In genomic region chr19:39448271-39448670, GRCh38 we compare ENCODE assay signal across 1 cellular context.
TF ChIP-seq lines count a peak whose summit lies in the region.

No MANE protein-coding gene starts in this region.

TF ChIP-seq in GM23338, 12 proteins besides CTCF, POLR2A, EP300 and RAD21 (continued from another document):
- TF ChIP-seq, protein P1, sequence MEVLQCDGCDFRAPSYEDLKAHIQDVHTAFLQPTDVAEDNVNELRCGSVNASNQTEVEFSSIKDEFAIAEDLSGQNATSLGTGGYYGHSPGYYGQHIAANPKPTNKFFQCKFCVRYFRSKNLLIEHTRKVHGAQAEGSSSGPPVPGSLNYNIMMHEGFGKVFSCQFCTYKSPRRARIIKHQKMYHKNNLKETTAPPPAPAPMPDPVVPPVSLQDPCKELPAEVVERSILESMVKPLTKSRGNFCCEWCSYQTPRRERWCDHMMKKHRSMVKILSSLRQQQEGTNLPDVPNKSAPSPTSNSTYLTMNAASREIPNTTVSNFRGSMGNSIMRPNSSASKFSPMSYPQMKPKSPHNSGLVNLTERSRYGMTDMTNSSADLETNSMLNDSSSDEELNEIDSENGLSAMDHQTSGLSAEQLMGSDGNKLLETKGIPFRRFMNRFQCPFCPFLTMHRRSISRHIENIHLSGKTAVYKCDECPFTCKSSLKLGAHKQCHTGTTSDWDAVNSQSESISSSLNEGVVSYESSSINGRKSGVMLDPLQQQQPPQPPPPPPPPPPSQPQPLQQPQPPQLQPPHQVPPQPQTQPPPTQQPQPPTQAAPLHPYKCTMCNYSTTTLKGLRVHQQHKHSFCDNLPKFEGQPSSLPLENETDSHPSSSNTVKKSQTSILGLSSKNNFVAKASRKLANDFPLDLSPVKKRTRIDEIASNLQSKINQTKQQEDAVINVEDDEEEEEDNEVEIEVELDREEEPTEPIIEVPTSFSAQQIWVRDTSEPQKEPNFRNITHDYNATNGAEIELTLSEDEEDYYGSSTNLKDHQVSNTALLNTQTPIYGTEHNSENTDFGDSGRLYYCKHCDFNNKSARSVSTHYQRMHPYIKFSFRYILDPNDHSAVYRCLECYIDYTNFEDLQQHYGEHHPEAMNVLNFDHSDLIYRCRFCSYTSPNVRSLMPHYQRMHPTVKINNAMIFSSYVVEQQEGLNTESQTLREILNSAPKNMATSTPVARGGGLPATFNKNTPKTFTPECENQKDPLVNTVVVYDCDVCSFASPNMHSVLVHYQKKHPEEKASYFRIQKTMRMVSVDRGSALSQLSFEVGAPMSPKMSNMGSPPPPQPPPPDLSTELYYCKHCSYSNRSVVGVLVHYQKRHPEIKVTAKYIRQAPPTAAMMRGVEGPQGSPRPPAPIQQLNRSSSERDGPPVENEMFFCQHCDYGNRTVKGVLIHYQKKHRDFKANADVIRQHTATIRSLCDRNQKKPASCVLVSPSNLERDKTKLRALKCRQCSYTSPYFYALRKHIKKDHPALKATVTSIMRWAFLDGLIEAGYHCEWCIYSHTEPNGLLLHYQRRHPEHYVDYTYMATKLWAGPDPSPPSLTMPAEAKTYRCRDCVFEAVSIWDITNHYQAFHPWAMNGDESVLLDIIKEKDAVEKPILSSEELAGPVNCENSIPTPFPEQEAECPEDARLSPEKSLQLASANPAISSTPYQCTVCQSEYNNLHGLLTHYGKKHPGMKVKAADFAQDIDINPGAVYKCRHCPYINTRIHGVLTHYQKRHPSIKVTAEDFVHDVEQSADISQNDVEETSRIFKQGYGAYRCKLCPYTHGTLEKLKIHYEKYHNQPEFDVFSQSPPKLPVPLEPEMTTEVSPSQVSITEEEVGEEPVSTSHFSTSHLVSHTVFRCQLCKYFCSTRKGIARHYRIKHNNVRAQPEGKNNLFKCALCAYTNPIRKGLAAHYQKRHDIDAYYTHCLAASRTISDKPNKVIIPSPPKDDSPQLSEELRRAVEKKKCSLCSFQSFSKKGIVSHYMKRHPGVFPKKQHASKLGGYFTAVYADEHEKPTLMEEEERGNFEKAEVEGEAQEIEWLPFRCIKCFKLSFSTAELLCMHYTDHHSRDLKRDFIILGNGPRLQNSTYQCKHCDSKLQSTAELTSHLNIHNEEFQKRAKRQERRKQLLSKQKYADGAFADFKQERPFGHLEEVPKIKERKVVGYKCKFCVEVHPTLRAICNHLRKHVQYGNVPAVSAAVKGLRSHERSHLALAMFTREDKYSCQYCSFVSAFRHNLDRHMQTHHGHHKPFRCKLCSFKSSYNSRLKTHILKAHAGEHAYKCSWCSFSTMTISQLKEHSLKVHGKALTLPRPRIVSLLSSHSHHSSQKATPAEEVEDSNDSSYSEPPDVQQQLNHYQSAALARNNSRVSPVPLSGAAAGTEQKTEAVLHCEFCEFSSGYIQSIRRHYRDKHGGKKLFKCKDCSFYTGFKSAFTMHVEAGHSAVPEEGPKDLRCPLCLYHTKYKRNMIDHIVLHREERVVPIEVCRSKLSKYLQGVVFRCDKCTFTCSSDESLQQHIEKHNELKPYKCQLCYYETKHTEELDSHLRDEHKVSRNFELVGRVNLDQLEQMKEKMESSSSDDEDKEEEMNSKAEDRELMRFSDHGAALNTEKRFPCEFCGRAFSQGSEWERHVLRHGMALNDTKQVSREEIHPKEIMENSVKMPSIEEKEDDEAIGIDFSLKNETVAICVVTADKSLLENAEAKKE (CRISPR knock-in tag; IDR thresholded peaks at IDR 0.05) = no peak
- TF ChIP-seq EZH2phosphoT487 (IDR thresholded peaks at IDR 0.05; ENCODE audit: unreplicated experiment) = no peak
- no peak for TF ChIP-seq EZH2 (IDR thresholded peaks at IDR 0.05; ENCODE audit: low read depth, unreplicated experiment)
- no peak for TF ChIP-seq JUNB (IDR thresholded peaks at IDR 0.05; ENCODE audit: unreplicated experiment)
- no peak for TF ChIP-seq ZNF114 (CRISPR knock-in tag; IDR thresholded peaks at IDR 0.05)
- TF ChIP-seq, protein P2, sequence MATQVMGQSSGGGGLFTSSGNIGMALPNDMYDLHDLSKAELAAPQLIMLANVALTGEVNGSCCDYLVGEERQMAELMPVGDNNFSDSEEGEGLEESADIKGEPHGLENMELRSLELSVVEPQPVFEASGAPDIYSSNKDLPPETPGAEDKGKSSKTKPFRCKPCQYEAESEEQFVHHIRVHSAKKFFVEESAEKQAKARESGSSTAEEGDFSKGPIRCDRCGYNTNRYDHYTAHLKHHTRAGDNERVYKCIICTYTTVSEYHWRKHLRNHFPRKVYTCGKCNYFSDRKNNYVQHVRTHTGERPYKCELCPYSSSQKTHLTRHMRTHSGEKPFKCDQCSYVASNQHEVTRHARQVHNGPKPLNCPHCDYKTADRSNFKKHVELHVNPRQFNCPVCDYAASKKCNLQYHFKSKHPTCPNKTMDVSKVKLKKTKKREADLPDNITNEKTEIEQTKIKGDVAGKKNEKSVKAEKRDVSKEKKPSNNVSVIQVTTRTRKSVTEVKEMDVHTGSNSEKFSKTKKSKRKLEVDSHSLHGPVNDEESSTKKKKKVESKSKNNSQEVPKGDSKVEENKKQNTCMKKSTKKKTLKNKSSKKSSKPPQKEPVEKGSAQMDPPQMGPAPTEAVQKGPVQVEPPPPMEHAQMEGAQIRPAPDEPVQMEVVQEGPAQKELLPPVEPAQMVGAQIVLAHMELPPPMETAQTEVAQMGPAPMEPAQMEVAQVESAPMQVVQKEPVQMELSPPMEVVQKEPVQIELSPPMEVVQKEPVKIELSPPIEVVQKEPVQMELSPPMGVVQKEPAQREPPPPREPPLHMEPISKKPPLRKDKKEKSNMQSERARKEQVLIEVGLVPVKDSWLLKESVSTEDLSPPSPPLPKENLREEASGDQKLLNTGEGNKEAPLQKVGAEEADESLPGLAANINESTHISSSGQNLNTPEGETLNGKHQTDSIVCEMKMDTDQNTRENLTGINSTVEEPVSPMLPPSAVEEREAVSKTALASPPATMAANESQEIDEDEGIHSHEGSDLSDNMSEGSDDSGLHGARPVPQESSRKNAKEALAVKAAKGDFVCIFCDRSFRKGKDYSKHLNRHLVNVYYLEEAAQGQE (IDR thresholded peaks at IDR 0.05; ENCODE audit: unreplicated experiment) = no peak
